ENCODE assay signal across 11 cellular contexts in genomic region chr18:27378396-27379094, GRCh38.
DNase-seq lines count a peak whose midpoint lies in the region; ATAC-seq and TF ChIP-seq lines count a peak whose summit lies in the region.
"Had no signal": no experiment of that assay in that cellular context is flagged by ENCODE, and none has a peak within 500 bp of the region (broad histone marks: within the 10 kb centered on the region; RNA-seq: fewer than 3 reads in every experiment).

No MANE protein-coding gene starts in this region.

- no peak for TF ChIP-seq EP300 in tibial nerve (IDR thresholded peaks at IDR 0.05)

- no peak overlapping the region for H3K27ac ChIP-seq in tibial nerve
- H3K27ac ChIP-seq: C4-2B had no signal

- no peak for TF ChIP-seq POLR2A in tibial nerve (IDR thresholded peaks at IDR 0.05)

- H3K36me3 ChIP-seq in tibial nerve, result no peaks in the 10 kb centered on the region

- TF ChIP-seq CTCF in fibroblast of the aortic adventitia (IDR thresholded peaks at IDR 0.05; ENCODE audit: insufficient read depth, low read length) (no peak), tibial nerve (IDR thresholded peaks at IDR 0.05) (no peak)

- peak; percentile 5 for DNase-seq in A172 (ENCODE audit: low spot score)
- peak; percentile 85 for DNase-seq in HT1080 (ENCODE audit: low read depth)
- peak; percentile 3 for DNase-seq in fibroblast of the aortic adventitia (ENCODE audit: low read depth)
- no peak for DNase-seq in tibial nerve (ENCODE audit: low spot score in 2 of 2)
- DNase-seq in hippocampal formation (lab: John Stamatoyannopoulos, UW), result no peak
- DNase-seq in GF-D8 (lab: John Stamatoyannopoulos, UW), result no peak
- DNase-seq: mucosa of descending colon, NCI-H748 treated with DMSO at 0.1 percent for 48 hours had no signal

- peak; percentile 66 for ATAC-seq in GM19452 (IDR thresholded peaks at IDR 0.05; ENCODE audit: unreplicated experiment)
- ATAC-seq in GM18519 (IDR thresholded peaks at IDR 0.05; ENCODE audit: low FRiP score, unreplicated experiment), result no peak
- ATAC-seq: mucosa of descending colon had no signal

- H3K4me3 ChIP-seq in fibroblast of the aortic adventitia (ENCODE audit: low read depth, low read length) (no peak overlapping the region), tibial nerve (no peak overlapping the region)
- H3K4me3 ChIP-seq: mucosa of descending colon had no signal

- 52 to 57% methylated on average over 2 of the region's 2 CpGs for WGBS in tibial nerve, 2 donors

- H3K27me3 ChIP-seq in tibial nerve, result no peaks in the 10 kb centered on the region

- no peaks in the 10 kb centered on the region for H3K4me1 ChIP-seq in tibial nerve

- H3K9me3 ChIP-seq in tibial nerve, result no peaks in the 10 kb centered on the region
- H3K9me3 ChIP-seq: mucosa of descending colon had no signal

Comparison
In these comparisons a context has a peak if more than half of its experiments do, and no peak if none do; other contexts are left out.
1. DNase-seq: peak in A172 (single experiment), HT1080 (single experiment) and fibroblast of the aortic adventitia (single experiment); none in tibial nerve (0 of 2), hippocampal formation (0 of 2) and GF-D8 (single experiment).